ENCODE assay signal across 1 cellular context in the genomic region with DNA sequence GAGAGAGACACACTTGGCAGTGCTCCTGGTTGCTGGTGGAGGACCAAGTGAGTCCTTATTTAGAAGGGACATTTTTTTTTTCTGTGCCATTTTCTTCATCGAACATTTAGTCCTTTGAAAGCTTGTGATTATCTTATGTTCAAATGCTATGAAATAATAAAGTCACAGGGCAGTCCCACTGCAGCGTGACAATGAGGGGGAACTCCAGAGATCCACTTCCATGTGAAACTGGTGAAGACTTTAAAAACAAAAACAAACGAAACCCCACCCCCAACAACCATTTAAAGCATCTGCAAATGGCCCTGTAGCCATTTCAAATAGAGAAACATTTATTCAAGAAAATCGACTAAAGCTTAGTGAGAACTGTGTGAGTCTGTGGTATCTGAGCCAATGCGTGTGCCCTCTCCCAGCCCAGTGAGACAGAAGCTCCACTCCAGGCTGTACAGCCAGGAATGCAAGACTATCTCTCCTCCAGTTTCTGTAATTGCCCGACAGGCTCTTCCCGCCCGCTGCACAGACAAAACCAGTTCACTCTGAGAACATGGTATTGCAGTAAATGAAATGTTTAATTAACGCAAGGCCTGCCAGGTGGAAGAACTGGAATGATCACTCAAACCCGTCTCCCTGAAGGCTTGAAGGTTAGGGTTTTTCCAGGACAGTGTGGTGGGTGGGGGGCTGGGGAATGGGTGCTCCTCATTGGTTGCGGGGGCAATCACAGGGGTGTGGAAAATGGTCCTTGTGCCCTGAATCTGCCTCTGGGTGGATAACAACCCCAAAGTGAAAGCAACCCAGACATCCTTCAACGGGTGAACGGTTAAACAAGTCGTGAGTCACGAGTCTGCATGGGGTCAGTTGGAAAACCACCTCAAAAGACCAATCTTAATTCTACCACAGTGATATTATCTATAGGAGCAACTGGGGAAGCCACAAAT.
A peak's percentile ranks its signal among the peaks of the same experiment; 100 is the strongest.
TF ChIP-seq lines count a peak whose summit lies in the region.

No MANE protein-coding gene starts in this region.

TF ChIP-seq in GM12878, 131 proteins besides CTCF, POLR2A, EP300 and RAD21:
- no peak for TF ChIP-seq MEF2B (IDR thresholded peaks at IDR 0.05; ENCODE audit: partially characterized antibody, poor library complexity, severe bottlenecking)
- TF ChIP-seq, protein P1, sequence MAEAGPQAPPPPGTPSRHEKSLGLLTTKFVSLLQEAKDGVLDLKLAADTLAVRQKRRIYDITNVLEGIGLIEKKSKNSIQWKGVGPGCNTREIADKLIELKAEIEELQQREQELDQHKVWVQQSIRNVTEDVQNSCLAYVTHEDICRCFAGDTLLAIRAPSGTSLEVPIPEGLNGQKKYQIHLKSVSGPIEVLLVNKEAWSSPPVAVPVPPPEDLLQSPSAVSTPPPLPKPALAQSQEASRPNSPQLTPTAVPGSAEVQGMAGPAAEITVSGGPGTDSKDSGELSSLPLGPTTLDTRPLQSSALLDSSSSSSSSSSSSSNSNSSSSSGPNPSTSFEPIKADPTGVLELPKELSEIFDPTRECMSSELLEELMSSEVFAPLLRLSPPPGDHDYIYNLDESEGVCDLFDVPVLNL (IDR thresholded peaks at IDR 0.05; ENCODE audit: low read depth, low read length), result no peak
- TF ChIP-seq JUNB (IDR thresholded peaks at IDR 0.05), result no peak
- TF ChIP-seq RUNX3 (IDR thresholded peaks at IDR 0.05; ENCODE audit: low read length), result peak; percentile 12; the same call in 1 of the 2 replicates
- no peak for TF ChIP-seq SP1 (IDR thresholded peaks at IDR 0.05; ENCODE audit: low read depth, low read length)
- TF ChIP-seq SMARCA5 (IDR thresholded peaks at IDR 0.05), result no peak
- no peak for TF ChIP-seq SMC3 (IDR thresholded peaks at IDR 0.05; ENCODE audit: borderline replicate concordance, low read length)
- TF ChIP-seq, protein P2, sequence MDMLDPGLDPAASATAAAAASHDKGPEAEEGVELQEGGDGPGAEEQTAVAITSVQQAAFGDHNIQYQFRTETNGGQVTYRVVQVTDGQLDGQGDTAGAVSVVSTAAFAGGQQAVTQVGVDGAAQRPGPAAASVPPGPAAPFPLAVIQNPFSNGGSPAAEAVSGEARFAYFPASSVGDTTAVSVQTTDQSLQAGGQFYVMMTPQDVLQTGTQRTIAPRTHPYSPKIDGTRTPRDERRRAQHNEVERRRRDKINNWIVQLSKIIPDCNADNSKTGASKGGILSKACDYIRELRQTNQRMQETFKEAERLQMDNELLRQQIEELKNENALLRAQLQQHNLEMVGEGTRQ (IDR thresholded peaks at IDR 0.05; ENCODE audit: borderline replicate concordance, low read depth, low read length), result no peak
- no peak for TF ChIP-seq STAT1 (conservative IDR thresholded peaks at IDR 0.05)
- 0 out of 2 replicates have a peak, but pooled peaks have one; percentile 30 for TF ChIP-seq RAD51 (IDR thresholded peaks at IDR 0.05)
- peak; percentile 8; the same call in 1 of the 2 replicates for TF ChIP-seq SPI1 (IDR thresholded peaks at IDR 0.05; ENCODE audit: borderline replicate concordance, insufficient read depth, low read depth, low read length)
- no peak for TF ChIP-seq SUPT20H (IDR thresholded peaks at IDR 0.05; ENCODE audit: borderline replicate concordance, control insufficient read depth, low read depth, low read length)
- peak; percentile 53 to 66; a peak in 3 of 4 replicates for TF ChIP-seq BHLHE40 (IDR thresholded peaks at IDR 0.05; ENCODE audit: borderline replicate concordance in 1 of 2, low read depth in 2 of 2, low read length in 1 of 2)
- no peak for TF ChIP-seq MTA3 (IDR thresholded peaks at IDR 0.05; ENCODE audit: borderline replicate concordance, low read length)
- TF ChIP-seq, protein P3, sequence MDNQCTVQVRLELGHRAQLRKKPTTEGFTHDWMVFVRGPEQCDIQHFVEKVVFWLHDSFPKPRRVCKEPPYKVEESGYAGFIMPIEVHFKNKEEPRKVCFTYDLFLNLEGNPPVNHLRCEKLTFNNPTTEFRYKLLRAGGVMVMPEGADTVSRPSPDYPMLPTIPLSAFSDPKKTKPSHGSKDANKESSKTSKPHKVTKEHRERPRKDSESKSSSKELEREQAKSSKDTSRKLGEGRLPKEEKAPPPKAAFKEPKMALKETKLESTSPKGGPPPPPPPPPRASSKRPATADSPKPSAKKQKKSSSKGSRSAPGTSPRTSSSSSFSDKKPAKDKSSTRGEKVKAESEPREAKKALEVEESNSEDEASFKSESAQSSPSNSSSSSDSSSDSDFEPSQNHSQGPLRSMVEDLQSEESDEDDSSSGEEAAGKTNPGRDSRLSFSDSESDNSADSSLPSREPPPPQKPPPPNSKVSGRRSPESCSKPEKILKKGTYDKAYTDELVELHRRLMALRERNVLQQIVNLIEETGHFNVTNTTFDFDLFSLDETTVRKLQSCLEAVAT (IDR thresholded peaks at IDR 0.05), result peak; percentile 57
- no peak for TF ChIP-seq ZNF207 (IDR thresholded peaks at IDR 0.05; ENCODE audit: borderline replicate concordance)
- no peak for TF ChIP-seq POLR2AphosphoS2 (IDR thresholded peaks at IDR 0.05; ENCODE audit: low read depth, low read length)
TF ChIP-seq in GM12878: peak in this region for 5.
